In genomic region chr1:246566128-246566807, GRCh38 we compare ENCODE assay signal across 8 cellular contexts.
DNase-seq lines count a peak whose midpoint lies in the region; ATAC-seq and TF ChIP-seq lines count a peak whose summit lies in the region.

TSS of gene CNST (plus strand) at chr1:246566456. CDS start at chr1:246591563, 25,107 bp downstream.
TSS of gene TFB2M (minus strand) at chr1:246566261. CDS start at chr1:246566138, 123 bp downstream.

- ATAC-seq in GM19025 (IDR thresholded peaks at IDR 0.05; ENCODE audit: low read depth, unreplicated experiment) (peak; percentile 95), HG03342 (IDR thresholded peaks at IDR 0.05; ENCODE audit: unreplicated experiment) (peak; percentile 91)

- DNase-seq in AG09319 (ENCODE audit: extremely low read depth, low read depth) (peak; percentile 97), NCI-H446 (lab: John Stamatoyannopoulos, UW) (peak; percentile 93 to 98), cerebellar nuclear complex (lab: John Stamatoyannopoulos, UW) (peak; percentile 94 to 95), islet precursor cell (peak; percentile 99)
- DNase-seq in activated CD4-positive, CD25-positive, alpha-beta regulatory T cell treated with anti-CD3 and anti-CD28 coated beads, Interleukin-2, amount 50 U/mL, for 72 hours, result peak; percentile 86
- peak; percentile 90 to 95 (median 92) for DNase-seq in stimulated activated CD4-positive, alpha-beta T cell treated with anti-CD3 and anti-CD28 coated beads, Interleukin-12 subunit alpha, Interleukin-12 subunit beta, amount 100 ng/mL, for 48 hours (ENCODE audit: low read depth in 2 of 3, low spot score in 1 of 3)

- no peak for TF ChIP-seq CTCF in AG09319 (IDR thresholded peaks at IDR 0.05; ENCODE audit: low read depth, low read length)

Comparison
In these comparisons a context has a peak if more than half of its experiments do, and no peak if none do; other contexts are left out.
1. Peak in every context shown above with its lines: DNase-seq and ATAC-seq.